18 cellular contexts compared by ENCODE assay signal in genomic region chr17:81334987-81335386, GRCh38.
"Had no signal": no experiment of that assay in that cellular context is flagged by ENCODE, and none has a peak within 500 bp of the region (broad histone marks: within the 10 kb centered on the region; RNA-seq: fewer than 3 reads in every experiment).

No MANE protein-coding gene starts in this region.

- DNase-seq: activated CD4-positive, alpha-beta T cell treated with anti-CD3 and anti-CD28 coated beads, Interleukin-2, amount 10 ng/mL, durations not matched to agents 7 days and 5 days; activated CD8-positive, alpha-beta T cell treated with anti-CD3 and anti-CD28 coated beads, Interleukin-2, amount 10 ng/mL, durations not matched to agents 7 days and 5 days; activated naive CD4-positive, alpha-beta T cell treated with anti-CD3 and anti-CD28 coated beads, Interleukin-2, amount 50 U/mL, for 16 hours; activated T-cell treated with anti-CD3 and anti-CD28 coated beads, Interleukin-2, amount 50 U/mL, for 24 hours; immature natural killer cell; kidney glomerular epithelial cell; left ventricle myocardium inferior; stimulated activated naive CD4-positive, alpha-beta T cell treated with Interleukin-2 at 50 U/mL for 16 hours; T-helper 1 cell; T-helper 9 cell had no signal

- H3K9me3 ChIP-seq: colonic mucosa, gastroesophageal sphincter, heart left ventricle, left ventricle myocardium inferior, psoas muscle, thyroid gland had no signal

- FAIRE-seq: endometrium had no signal

- H3K36me3 ChIP-seq: colonic mucosa, gastroesophageal sphincter, heart left ventricle, left ventricle myocardium inferior, neural progenitor cell, thyroid gland had no signal

- H2AFZ ChIP-seq: neural progenitor cell had no signal

- H3K27me3 ChIP-seq: colonic mucosa, gastroesophageal sphincter, heart left ventricle, neural progenitor cell, thyroid gland had no signal

- ATAC-seq: activated CD8-positive, alpha-beta T cell treated with anti-CD3 and anti-CD28 coated beads, Interleukin-2, amount 10 ng/mL, durations not matched to agents 7 days and 5 days; gastroesophageal sphincter; heart left ventricle; sciatic nerve had no signal

- H3K9ac ChIP-seq: neural progenitor cell had no signal

- H3K4me2 ChIP-seq: neural progenitor cell had no signal

- H3K4me3 ChIP-seq: colonic mucosa, gastroesophageal sphincter, heart left ventricle, left ventricle myocardium inferior, neural progenitor cell, psoas muscle, thyroid gland had no signal

- H3K27ac ChIP-seq: gastroesophageal sphincter, heart left ventricle, left ventricle myocardium inferior, neural progenitor cell, thyroid gland had no signal
